ENCODE assay signal across 8 cellular contexts in genomic region chr20:53739799-53740785, GRCh38.
DNase-seq lines count a peak whose midpoint lies in the region; ATAC-seq and TF ChIP-seq lines count a peak whose summit lies in the region.

No MANE protein-coding gene starts in this region.

- TF ChIP-seq CTCF in heart right ventricle (IDR thresholded peaks at IDR 0.05) = no peak
- no peak for TF ChIP-seq CTCF in tibial nerve (IDR thresholded peaks at IDR 0.05)

- WGBS in heart right ventricle, 2 donors = 46 to 51% methylated on average over 16 of the region's 16 CpGs
- WGBS in tibial nerve, 2 donors = 61 to 64% methylated on average over 16 of the region's 16 CpGs

- H3K36me3 Mint-ChIP-seq in T-helper 2 cell treated with Interferon-gamma antibody and Interleukin-4, amounts not matched to agents 5 μg/mL and 100 μg/mL, for 36 hours (ENCODE audit: low read depth) = no peaks in the 10 kb centered on the region

- H3K27ac ChIP-seq in heart right ventricle (peak overlapping the region in 8 of 10 donors; percentile 26 to 86 (median 79)), iPS-18a (ENCODE audit: low read length) (peak overlapping the region; percentile 12), tibial nerve (peak overlapping the region in 3 of 4 donors; percentile 67 to 84 (median 70))

- peak in 1 of 2 donors; percentile 44 for TF ChIP-seq EP300 in tibial nerve (IDR thresholded peaks at IDR 0.05)

- H3K9me3 Mint-ChIP-seq in T-helper 2 cell treated with Interferon-gamma antibody and Interleukin-4, amounts not matched to agents 5 μg/mL and 100 μg/mL, for 36 hours = no peaks in the 10 kb centered on the region

- peak overlapping the region in 7 of 10 donors; percentile 1 to 31 (median 16) for H3K4me3 ChIP-seq in heart right ventricle
- peak overlapping the region; percentile 19 for H3K4me3 ChIP-seq in iPS-18a (ENCODE audit: low read length)
- peak overlapping the region in 1 of 4 donors; percentile 8 for H3K4me3 ChIP-seq in tibial nerve

- H3K9me3 ChIP-seq in heart right ventricle (no peaks in the 10 kb centered on the region), iPS-18a (ENCODE audit: control insufficient read depth, low read depth, low read length) (no peaks in the 10 kb centered on the region), tibial nerve (no peaks in the 10 kb centered on the region)

- H3K4me3 Mint-ChIP-seq in T-helper 2 cell treated with Interferon-gamma antibody and Interleukin-4, amounts not matched to agents 5 μg/mL and 100 μg/mL, for 36 hours = peak overlapping the region; percentile 79

- TF ChIP-seq POLR2A in tibial nerve (IDR thresholded peaks at IDR 0.05) = no peak

- H3K27ac Mint-ChIP-seq in T-helper 2 cell treated with Interferon-gamma antibody and Interleukin-4, amounts not matched to agents 5 μg/mL and 100 μg/mL, for 36 hours = peak overlapping the region; percentile 89

- peaks cover 49% of the 10 kb centered on the region for H3K4me1 Mint-ChIP-seq in T-helper 2 cell treated with Interferon-gamma antibody and Interleukin-4, amounts not matched to agents 5 μg/mL and 100 μg/mL, for 36 hours (ENCODE audit: low read depth)

- H3K9ac ChIP-seq in iPS-18a (ENCODE audit: low read length) = peak overlapping the region; percentile 17

- ATAC-seq in heart right ventricle = no peak
- ATAC-seq in HG03460 (IDR thresholded peaks at IDR 0.05; ENCODE audit: unreplicated experiment) = peak; percentile 49

- DNase-seq in heart right ventricle (no peak), cardiac septum (ENCODE audit: low spot score) (no peak), tibial nerve (ENCODE audit: low spot score in 2 of 2) (no peak), islet precursor cell (no peak)
- DNase-seq in T-helper 2 cell treated with Interferon-gamma antibody and Interleukin-4, amounts not matched to agents 5 μg/mL and 100 μg/mL, for 36 hours (ENCODE audit: low spot score) = no peak
- no peak for DNase-seq in stimulated activated CD8-positive, alpha-beta memory T cell treated with anti-CD3 and anti-CD28 coated beads, Interleukin-4, amount 100 ng/mL, for 48 hours

- H3K27me3 ChIP-seq in heart right ventricle (no peaks in the 10 kb centered on the region), iPS-18a (ENCODE audit: control insufficient read depth, insufficient read depth, low read length) (no peaks in the 10 kb centered on the region), tibial nerve (no peaks in the 10 kb centered on the region)

- no peaks in the 10 kb centered on the region for H3K27me3 Mint-ChIP-seq in T-helper 2 cell treated with Interferon-gamma antibody and Interleukin-4, amounts not matched to agents 5 μg/mL and 100 μg/mL, for 36 hours (ENCODE audit: low read depth)

- peaks cover 6 to 65% (median 47%) of the 10 kb centered on the region in 9 donors for H3K4me1 ChIP-seq in heart right ventricle
- H3K4me1 ChIP-seq in iPS-18a (ENCODE audit: control insufficient read depth, low read depth, low read length) = peaks cover 65% of the 10 kb centered on the region
- peaks cover 0 to 54% (median 25%) of the 10 kb centered on the region in 4 donors for H3K4me1 ChIP-seq in tibial nerve

- H3K36me3 ChIP-seq in heart right ventricle (no peaks in the 10 kb centered on the region), iPS-18a (ENCODE audit: control insufficient read depth, low read depth, low read length) (no peaks in the 10 kb centered on the region), tibial nerve (no peaks in the 10 kb centered on the region)

- intact Hi-C loops in heart right ventricle (cut with DNase I) = loop anchor here in 4 of 10 donors (5.0 to 10.0 kb wide), 7 partner anchors 87 to 175 kb away; no protein-coding TSS in a partner anchor
- intact Hi-C loops in cardiac septum (cut with DNase I) = loop anchor here (5.0 kb wide), 1 partner anchor 158 kb away; no protein-coding TSS in a partner anchor

Comparison
In these comparisons a context has a peak if more than half of its experiments do, and no peak if none do; other contexts are left out.
1. H3K27ac ChIP-seq: peak in every context shown above with its lines; median percentile 79 in heart right ventricle; 70 in tibial nerve; 12 in iPS-18a.